In the genomic region with DNA sequence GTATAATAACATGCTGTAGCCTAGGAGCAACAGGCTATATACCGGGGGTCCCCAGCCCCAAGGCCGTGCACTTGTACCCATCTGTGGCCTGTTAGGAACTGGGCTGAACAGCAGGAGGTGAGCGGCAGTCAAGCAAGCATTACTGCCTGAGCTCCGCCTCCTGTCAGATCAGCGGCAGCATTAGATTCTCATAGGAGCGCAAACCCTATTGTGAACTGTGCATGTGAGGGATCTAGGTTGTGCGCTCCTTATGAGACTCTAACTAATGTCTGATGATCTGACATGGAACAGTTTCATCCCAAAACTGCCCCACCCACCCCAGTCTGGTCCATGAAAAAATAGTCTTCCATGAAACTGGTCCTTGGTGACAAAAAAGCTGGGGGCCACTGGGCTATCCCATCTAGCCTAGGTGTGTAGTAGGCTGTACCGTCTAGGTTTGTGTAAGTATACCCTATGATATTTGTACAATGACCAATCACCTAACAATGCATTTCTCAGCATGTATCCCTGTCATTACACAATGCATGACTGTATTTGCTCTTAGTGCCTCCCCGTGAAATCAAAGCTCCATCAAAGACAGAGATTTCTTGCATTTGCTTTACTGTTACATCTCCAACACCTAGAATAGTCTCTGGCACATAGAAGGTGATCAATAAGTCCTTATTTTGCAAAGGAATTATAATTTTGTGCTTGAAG, we compare ENCODE assay signal across 1 cellular context.
TF ChIP-seq lines count a peak whose summit lies in the region.

No MANE protein-coding gene starts in this region.

TF ChIP-seq in GM23338, 12 proteins besides CTCF, POLR2A, EP300 and RAD21 (continued from another document):
- no peak for TF ChIP-seq ZNF462 (CRISPR knock-in tag; IDR thresholded peaks at IDR 0.05)
- TF ChIP-seq, protein P1, sequence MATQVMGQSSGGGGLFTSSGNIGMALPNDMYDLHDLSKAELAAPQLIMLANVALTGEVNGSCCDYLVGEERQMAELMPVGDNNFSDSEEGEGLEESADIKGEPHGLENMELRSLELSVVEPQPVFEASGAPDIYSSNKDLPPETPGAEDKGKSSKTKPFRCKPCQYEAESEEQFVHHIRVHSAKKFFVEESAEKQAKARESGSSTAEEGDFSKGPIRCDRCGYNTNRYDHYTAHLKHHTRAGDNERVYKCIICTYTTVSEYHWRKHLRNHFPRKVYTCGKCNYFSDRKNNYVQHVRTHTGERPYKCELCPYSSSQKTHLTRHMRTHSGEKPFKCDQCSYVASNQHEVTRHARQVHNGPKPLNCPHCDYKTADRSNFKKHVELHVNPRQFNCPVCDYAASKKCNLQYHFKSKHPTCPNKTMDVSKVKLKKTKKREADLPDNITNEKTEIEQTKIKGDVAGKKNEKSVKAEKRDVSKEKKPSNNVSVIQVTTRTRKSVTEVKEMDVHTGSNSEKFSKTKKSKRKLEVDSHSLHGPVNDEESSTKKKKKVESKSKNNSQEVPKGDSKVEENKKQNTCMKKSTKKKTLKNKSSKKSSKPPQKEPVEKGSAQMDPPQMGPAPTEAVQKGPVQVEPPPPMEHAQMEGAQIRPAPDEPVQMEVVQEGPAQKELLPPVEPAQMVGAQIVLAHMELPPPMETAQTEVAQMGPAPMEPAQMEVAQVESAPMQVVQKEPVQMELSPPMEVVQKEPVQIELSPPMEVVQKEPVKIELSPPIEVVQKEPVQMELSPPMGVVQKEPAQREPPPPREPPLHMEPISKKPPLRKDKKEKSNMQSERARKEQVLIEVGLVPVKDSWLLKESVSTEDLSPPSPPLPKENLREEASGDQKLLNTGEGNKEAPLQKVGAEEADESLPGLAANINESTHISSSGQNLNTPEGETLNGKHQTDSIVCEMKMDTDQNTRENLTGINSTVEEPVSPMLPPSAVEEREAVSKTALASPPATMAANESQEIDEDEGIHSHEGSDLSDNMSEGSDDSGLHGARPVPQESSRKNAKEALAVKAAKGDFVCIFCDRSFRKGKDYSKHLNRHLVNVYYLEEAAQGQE (IDR thresholded peaks at IDR 0.05; ENCODE audit: unreplicated experiment): no peak
- TF ChIP-seq POLR2AphosphoS5 (IDR thresholded peaks at IDR 0.05; ENCODE audit: low read depth): no peak
